In the genomic region with DNA sequence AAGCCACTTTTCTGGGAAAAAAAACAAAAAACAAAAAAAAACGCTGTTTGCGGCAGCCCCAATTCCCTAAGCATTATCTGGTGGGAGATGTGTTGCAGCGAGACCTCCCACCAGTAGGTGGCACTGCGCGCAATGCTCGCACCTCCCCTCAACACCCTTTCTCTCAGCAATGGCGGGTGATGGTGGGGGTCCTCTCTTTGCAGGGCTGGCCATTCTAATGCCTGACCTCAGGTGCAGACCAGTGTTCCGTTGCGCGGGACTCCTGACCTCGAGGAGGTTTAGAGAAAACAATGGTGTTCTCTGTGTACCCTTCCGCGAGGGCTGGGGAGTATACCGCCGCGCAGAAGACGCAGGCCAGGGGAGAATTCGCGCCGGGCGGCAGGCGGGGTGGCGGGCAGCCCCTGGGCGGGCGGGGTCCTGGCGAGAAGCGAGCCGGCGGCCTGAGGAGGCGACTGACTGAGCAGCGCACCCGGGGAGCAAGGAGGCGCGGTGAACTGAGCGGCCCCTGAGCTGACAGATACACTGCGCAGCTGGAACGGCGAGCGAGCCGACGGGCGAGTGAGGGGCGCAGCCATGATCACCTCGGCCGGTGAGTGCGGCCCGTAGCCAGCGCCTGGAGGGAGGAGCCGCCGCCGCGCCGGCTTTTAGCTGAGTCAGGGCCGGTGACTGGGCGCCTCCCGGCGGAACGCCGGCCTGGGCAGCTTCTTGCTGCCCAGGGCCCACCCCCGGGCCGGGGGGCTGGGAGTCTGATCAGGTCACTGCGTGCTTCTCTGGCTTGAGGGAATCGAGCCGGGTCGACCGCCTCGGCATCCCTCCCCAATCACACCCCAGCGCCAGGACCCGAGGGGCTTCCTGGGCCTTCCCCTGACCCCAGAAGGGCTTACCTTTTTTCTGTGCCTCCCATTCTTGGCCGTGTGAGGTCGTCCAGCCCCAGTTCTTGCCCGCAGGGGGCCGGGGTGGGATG, we compare ENCODE assay signal across 8 cellular contexts. TPM values are rescaled to one million over a fixed set of nuclear protein-coding genes. Genes with fewer than 3 reads are reported as not detected.
A peak's percentile ranks its signal among the peaks of the same experiment; 100 is the strongest.
DNase-seq lines count a peak whose midpoint lies in the region; ATAC-seq and TF ChIP-seq lines count a peak whose summit lies in the region.

A gene (plus strand): TSS at position 415 of the 964 bp plus-strand sequence. CDS start 159 bp downstream, at position 574.

- H3K27me3 ChIP-seq in PC-3 (ENCODE audit: low read length): no peaks in the 10 kb centered on the region

- H3K27ac ChIP-seq in PC-3 (ENCODE audit: low read length) (peak within 1 kb of the TSS; percentile 80), epithelial cell of prostate (peak within 1 kb of the TSS; percentile 83)

- H3K27me3 Mint-ChIP-seq in IgD-negative memory B cell: peaks cover 5% of the 10 kb centered on the region

- H3K9ac ChIP-seq in PC-3 (ENCODE audit: low read length): peak within 1 kb of the TSS; percentile 100

- intact Hi-C loops in PC-3 (cut with micrococcal nuclease): loop anchor here (5.0 kb wide), 1 partner anchor 154 kb away; no protein-coding TSS in a partner anchor

- TF ChIP-seq CTCF in PC-3 (conservative IDR thresholded peaks at IDR 0.05; ENCODE audit: low read depth, low read length): peak; percentile 89

- H3K4me3 ChIP-seq in PC-3 (ENCODE audit: low read length): peak within 1 kb of the TSS; percentile 100

- peaks cover 50% of the 10 kb centered on the region for H3K79me2 ChIP-seq in PC-3 (ENCODE audit: low read length)

- H3K4me3 Mint-ChIP-seq in IgD-negative memory B cell: peak within 1 kb of the TSS; percentile 97 to 100 (median 100)

- CTCF ChIA-PET in PC-3 (lab: Charles Lee): interaction anchor here (0.5 kb wide), 1 partner anchor 395 kb away, joined by 5 read pairs; no protein-coding TSS in a partner anchor

- no peaks in the 10 kb centered on the region for H3K9me3 ChIP-seq in PC-3 (ENCODE audit: low read length)

- H3K9me2 ChIP-seq in PC-3 (replicated peaks; ENCODE audit: low read length): no peaks in the 10 kb centered on the region

- H3K4me1 ChIP-seq in PC-3 (ENCODE audit: insufficient read depth, low read length): peaks cover 26% of the 10 kb centered on the region

- DNase-seq in DMS53 (lab: John Stamatoyannopoulos, UW): peak; percentile 92
- peak; percentile 91 for DNase-seq in PC-3
- peak; percentile 87 for DNase-seq in activated T-cell treated with anti-CD3 and anti-CD28 coated beads for 48 hours (ENCODE audit: low read depth)
- peak; percentile 69 for DNase-seq in epithelial cell of prostate (ENCODE audit: low read depth, low spot score)
- peak; percentile 94 for DNase-seq in mucosa of gallbladder (ENCODE audit: low spot score)
- DNase-seq in stimulated activated CD8-positive, alpha-beta memory T cell treated with anti-CD3 and anti-CD28 coated beads, Interleukin-4, amount 100 ng/mL, for 4 hours (ENCODE audit: low read depth in 2 of 2, low spot score in 1 of 2): peak; percentile 84 to 85

- H3K36me3 Mint-ChIP-seq in IgD-negative memory B cell: peaks cover 2% of the 10 kb centered on the region

- no TSS peak for BruUV-seq in PC-3 (replicated peaks; lab: Mats Ljungman, UMichigan)

- ATAC-seq in GM21529 (IDR thresholded peaks at IDR 0.05; ENCODE audit: unreplicated experiment): peak; percentile 80
- ATAC-seq in PC-3: peak; percentile 70

- peak within 1 kb of the TSS; percentile 97 for H3K4me2 ChIP-seq in PC-3 (ENCODE audit: low read length)

- no peaks in the 10 kb centered on the region for H3F3A ChIP-seq in PC-3 (ENCODE audit: low read length, unreplicated experiment)

- H3K4me1 Mint-ChIP-seq in IgD-negative memory B cell: peaks cover 33 to 42% (median 41%) of the 10 kb centered on the region in 3 donors

- peak within 1 kb of the TSS; percentile 88 for H2AFZ ChIP-seq in PC-3 (ENCODE audit: low read length)

- peaks cover 37% of the 10 kb centered on the region for H4K20me1 ChIP-seq in PC-3 (ENCODE audit: low read length)

- peak within 1 kb of the TSS; percentile 94 to 100 (median 100) for H3K27ac Mint-ChIP-seq in IgD-negative memory B cell

- no peaks in the 10 kb centered on the region for H3K9me3 Mint-ChIP-seq in IgD-negative memory B cell

- H3K36me3 ChIP-seq in PC-3 (ENCODE audit: low read depth, low read length): peaks cover 8% of the 10 kb centered on the region

- POLR2A ChIA-PET in PC-3 (lab: Charles Lee; ENCODE audit: unreplicated experiment): no interaction called here

RNA-seq across cellular contexts. Expression of the gene that starts here (rescaled TPM):
- polyA plus RNA-seq in IgD-negative memory B cell: 38.3 TPM
- 154 and 208 TPM in 2 replicates for total RNA-seq in PC-3 (2014; rRNA removed)
- total RNA-seq in mucosa of gallbladder: 55.6 TPM

Comparison
In these comparisons a context has a peak if more than half of its experiments do, and no peak if none do; other contexts are left out.
1. Peak in every context shown above with its lines: DNase-seq, ATAC-seq, H3K4me3 ChIP-seq and H3K27ac ChIP-seq.